ENCODE assay signal across 32 cellular contexts in the genomic region with DNA sequence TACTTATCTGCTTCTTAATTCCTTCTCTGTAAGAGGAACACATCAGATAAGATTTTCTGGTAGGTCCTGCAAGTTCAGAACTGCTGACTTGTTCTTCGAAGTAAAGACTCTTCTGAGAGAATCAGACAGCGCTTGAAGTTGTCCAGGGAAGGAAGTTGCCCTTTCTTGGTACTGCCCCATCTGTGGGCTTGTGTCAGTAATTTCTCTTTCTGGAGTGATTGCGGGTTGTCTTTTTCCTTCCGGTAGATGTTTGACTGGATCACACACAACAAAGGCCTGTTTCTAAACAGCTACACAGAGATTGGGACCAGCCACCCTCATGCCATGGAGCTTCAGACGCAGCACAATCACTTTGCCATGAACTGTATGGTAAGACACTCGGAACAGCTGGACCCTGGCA.
DNase-seq lines count a peak whose midpoint lies in the region; ATAC-seq and TF ChIP-seq lines count a peak whose summit lies in the region.
"Had no signal": no experiment of that assay in that cellular context is flagged by ENCODE, and none has a peak within 500 bp of the region (broad histone marks: within the 10 kb centered on the region; RNA-seq: fewer than 3 reads in every experiment).

No MANE protein-coding gene starts in this region.

- peak overlapping the region; percentile 4; the same call in 1 of the 2 replicates for H2AK5ac ChIP-seq in IMR-90 (ENCODE audit: low read depth, low read length)

- peak overlapping the region; percentile 11 for H3K23ac ChIP-seq in IMR-90 (ENCODE audit: low read depth, low read length)

- peaks cover 40 to 81% of the 10 kb centered on the region in 2 experiments for H3K79me1 ChIP-seq in IMR-90 (ENCODE audit: low read depth in 1 of 2, low read length in 2 of 2)

- no peak overlapping the region for H3K4me2 ChIP-seq in IMR-90 (ENCODE audit: low read depth, low read length)
- H3K4me2 ChIP-seq: BLaER1 treated with 17β-estradiol and CSF1 and Interleukin-3, amounts not matched to agents 10 nM and 100 nM; smooth muscle cell had no signal

- peaks cover 69% of the 10 kb centered on the region for H4K20me1 ChIP-seq in IMR-90 (ENCODE audit: insufficient read depth, low read length)

- DNase-seq in Ammon's horn (ENCODE audit: low spot score) (peak; percentile 32), IMR-90 (no peak), fibroblast of villous mesenchyme (ENCODE audit: low read depth) (peak; percentile 40), retinal pigment epithelial cell (ENCODE audit: low read depth) (peak; percentile 48), RPMI8226 (no peak), omental fat pad (ENCODE audit: low spot score) (no peak)
- DNase-seq in activated naive CD4-positive, alpha-beta T cell treated with anti-CD3 and anti-CD28 coated beads, Interleukin-2, amount 50 U/mL, for 16 hours: no peak
- DNase-seq: activated CD4-positive, alpha-beta T cell treated with anti-CD3 and anti-CD28 coated beads, Interleukin-2, amount 50 U/mL, for 1 hour; activated CD4-positive, CD25-positive, alpha-beta regulatory T cell; activated effector memory CD4-positive, alpha-beta T cell treated with anti-CD3 and anti-CD28 coated beads, Interleukin-2, amount 50 U/mL, for 16 hours; activated naive CD8-positive, alpha-beta T cell treated with anti-CD3 and anti-CD28 coated beads for 36 hours; activated T-cell treated with anti-CD3 and anti-CD28 coated beads, Interleukin-2, amount 50 U/mL, for 1 hour; aorta; caudate nucleus; DMS153; effector memory CD4-positive, alpha-beta T cell; H9; head of caudate nucleus; islet precursor cell; Kasumi-1; left lung; midbrain; naive B cell; NCI-H1436 treated with DMSO at 0.1 percent for 48 hours; NCI-H748 treated with DMSO at 0.1 percent for 48 hours; stimulated activated naive CD8-positive, alpha-beta T cell treated with anti-CD3 and anti-CD28 coated beads, Interleukin-15, Interleukin-2, amounts not matched to agents 100 U/mL and 50 U/mL, for 24 hours; T-cell had no signal

- no peak overlapping the region for H4K91ac ChIP-seq in IMR-90 (ENCODE audit: insufficient read depth, low read depth, low read length)

- TF ChIP-seq POLR2A in IMR-90 (IDR thresholded peaks at IDR 0.05; ENCODE audit: low read depth, low read length): no peak

- dilution Hi-C loops in IMR-90 (cut with HindIII; ENCODE audit: low sequenced_read_pairs, unreplicated experiment): no loop called here

- intact Hi-C loops in IMR-90 (cut with micrococcal nuclease): no loop called here

- in situ Hi-C loops in IMR-90 (cut with MboI; ENCODE audit: low sequenced_read_pairs): no loop called here

- H2BK15ac ChIP-seq in IMR-90 (ENCODE audit: low read depth, low read length): no peak overlapping the region

- H3K18ac ChIP-seq in IMR-90 (ENCODE audit: low read depth, low read length): no peak overlapping the region

- H3K9me1 ChIP-seq in IMR-90 (ENCODE audit: insufficient read depth, low read length): peaks cover 16% of the 10 kb centered on the region

- CTCF ChIA-PET in IMR-90 (lab: Yijun Ruan, JAX): no interaction called here

- no TSS peak for BruUV-seq in IMR-90 (replicated peaks; lab: Mats Ljungman, UMichigan)

- ATAC-seq in IMR-90 (ENCODE audit: low read depth) (0 out of 2 replicates have a peak, but pooled peaks have one; percentile 8), omental fat pad (ENCODE audit: low FRiP score) (no peak)
- ATAC-seq: HepG2; left lung; stimulated activated naive CD8-positive, alpha-beta T cell treated with anti-CD3 and anti-CD28 coated beads, Interleukin-15, Interleukin-2, amounts not matched to agents 100 U/mL and 50 U/mL, for 24 hours; T-cell had no signal

- no peak overlapping the region for H2AK9ac ChIP-seq in IMR-90 (replicated peaks; ENCODE audit: low read depth, low read length, poor library complexity)

- TF ChIP-seq RAD21 in IMR-90 (IDR thresholded peaks at IDR 0.05; ENCODE audit: low read length): no peak

- H3K9me3 ChIP-seq in IMR-90 (ENCODE audit: control insufficient read depth, insufficient read depth, low read length): no peaks in the 10 kb centered on the region
- H3K9me3 ChIP-seq: BLaER1 treated with 17β-estradiol and CSF1 and Interleukin-3, amounts not matched to agents 10 nM and 100 nM; left lung; SJSA1 had no signal

- POLR2A ChIA-PET in IMR-90 (lab: Charles Lee; ENCODE audit: unreplicated experiment): no interaction called here

- 0 out of 2 replicates have a peak overlapping the region, but pooled peaks have one; percentile 12 for H3K14ac ChIP-seq in IMR-90 (replicated peaks; ENCODE audit: low read depth, low read length)

- H2BK5ac ChIP-seq in IMR-90 (ENCODE audit: low read depth, low read length, poor library complexity, severe bottlenecking): no peak overlapping the region

- no peak overlapping the region for H3K56ac ChIP-seq in IMR-90 (ENCODE audit: extremely low read depth, insufficient read depth, low read length)

- H3K4me1 ChIP-seq in IMR-90 (ENCODE audit: control insufficient read depth, insufficient read depth, low read length): peaks cover 28% of the 10 kb centered on the region
- H3K4me1 ChIP-seq: left lung, SJSA1 had no signal

- H2BK20ac ChIP-seq in IMR-90 (ENCODE audit: low read depth, low read length): no peak overlapping the region

- TF ChIP-seq CTCF in IMR-90 (conservative IDR thresholded peaks at IDR 0.05; ENCODE audit: low read depth, low read length): no peak
- TF ChIP-seq CTCF in fibroblast of villous mesenchyme (IDR thresholded peaks at IDR 0.05; ENCODE audit: insufficient read depth, low read depth, low read length): no peak
- no peak for TF ChIP-seq CTCF in retinal pigment epithelial cell (conservative IDR thresholded peaks at IDR 0.05; ENCODE audit: low read depth, low read length)
- TF ChIP-seq CTCF in omental fat pad (IDR thresholded peaks at IDR 0.05): no peak

- no CpG with 5 or more reads among the region's 6 CpGs for WGBS in IMR-90 (ENCODE audit: extremely low coverage in 2 of 2, insufficient read length in 1 of 2), 2 experiments

- H3K27ac ChIP-seq in IMR-90 (ENCODE audit: insufficient read depth, low read length): peak overlapping the region; percentile 21; the same call in 1 of the 2 replicates
- H3K27ac ChIP-seq: coronary artery, left lung, SJSA1 had no signal

- no peak overlapping the region for H2AFZ ChIP-seq in IMR-90 (replicated peaks; ENCODE audit: low read length, poor library complexity)

- no peak overlapping the region for H4K5ac ChIP-seq in IMR-90 (ENCODE audit: low read depth, low read length)

- no peaks in the 10 kb centered on the region for H3K27me3 ChIP-seq in IMR-90 (ENCODE audit: control insufficient read depth, insufficient read depth, low read length)
- H3K27me3 ChIP-seq: BLaER1 treated with 17β-estradiol and CSF1 and Interleukin-3, amounts not matched to agents 10 nM and 100 nM; left lung; SJSA1 had no signal

- H3K4me3 ChIP-seq in IMR-90 (ENCODE audit: insufficient read depth, low read depth, low read length) (no peak overlapping the region), fibroblast of villous mesenchyme (ENCODE audit: low read depth, low read length) (no peak overlapping the region), retinal pigment epithelial cell (ENCODE audit: low read length) (no peak overlapping the region)
- H3K4me3 ChIP-seq: BLaER1 treated with 17β-estradiol and CSF1 and Interleukin-3, amounts not matched to agents 10 nM and 100 nM; coronary artery; left lung; SJSA1; smooth muscle cell had no signal

- peak overlapping the region in 1 of 2 experiments; percentile 38; a peak in 2 of 4 replicates for H4K8ac ChIP-seq in IMR-90 (ENCODE audit: low read depth in 2 of 2, low read length in 2 of 2)

- no peak overlapping the region for H2BK120ac ChIP-seq in IMR-90 (ENCODE audit: low read depth, low read length)

- H3K9ac ChIP-seq in IMR-90 (ENCODE audit: low read depth, low read length): no peak overlapping the region
- H3K9ac ChIP-seq: BLaER1 treated with 17β-estradiol and CSF1 and Interleukin-3, amounts not matched to agents 10 nM and 100 nM had no signal

- peaks cover 64% of the 10 kb centered on the region for H3K36me3 ChIP-seq in IMR-90 (ENCODE audit: control insufficient read depth, insufficient read depth, low read length)

- H3K4ac ChIP-seq in IMR-90 (ENCODE audit: low read depth, low read length): no peak overlapping the region

TF ChIP-seq in IMR-90, 13 proteins besides CTCF, POLR2A, EP300 and RAD21:
- TF ChIP-seq BHLHE40 (IDR thresholded peaks at IDR 0.05; ENCODE audit: low read depth, low read length) (no peak), FOS (IDR thresholded peaks at IDR 0.05; ENCODE audit: low read depth, low read length) (no peak), NFE2L2 (IDR thresholded peaks at IDR 0.05; ENCODE audit: low read depth, low read length) (no peak), MAFK (IDR thresholded peaks at IDR 0.05; ENCODE audit: low read depth, low read length) (no peak), RCOR1 (IDR thresholded peaks at IDR 0.05; ENCODE audit: insufficient replicate concordance, low read length) (no peak)
- TF ChIP-seq, protein P1, sequence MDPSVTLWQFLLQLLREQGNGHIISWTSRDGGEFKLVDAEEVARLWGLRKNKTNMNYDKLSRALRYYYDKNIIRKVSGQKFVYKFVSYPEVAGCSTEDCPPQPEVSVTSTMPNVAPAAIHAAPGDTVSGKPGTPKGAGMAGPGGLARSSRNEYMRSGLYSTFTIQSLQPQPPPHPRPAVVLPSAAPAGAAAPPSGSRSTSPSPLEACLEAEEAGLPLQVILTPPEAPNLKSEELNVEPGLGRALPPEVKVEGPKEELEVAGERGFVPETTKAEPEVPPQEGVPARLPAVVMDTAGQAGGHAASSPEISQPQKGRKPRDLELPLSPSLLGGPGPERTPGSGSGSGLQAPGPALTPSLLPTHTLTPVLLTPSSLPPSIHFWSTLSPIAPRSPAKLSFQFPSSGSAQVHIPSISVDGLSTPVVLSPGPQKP (IDR thresholded peaks at IDR 0.05; ENCODE audit: borderline replicate concordance, low read depth, low read length): no peak

Comparison
In these comparisons a context has a peak if more than half of its experiments do, and no peak if none do; other contexts are left out.
1. DNase-seq: peak in Ammon's horn (single experiment), fibroblast of villous mesenchyme (single experiment) and retinal pigment epithelial cell (single experiment); none in IMR-90 (single experiment), RPMI8226 (single experiment), omental fat pad (single experiment) and activated naive CD4-positive, alpha-beta T cell treated with anti-CD3 and anti-CD28 coated beads, Interleukin-2, amount 50 U/mL, for 16 hours (single experiment).